27 cellular contexts compared by ENCODE assay signal in the genomic region with DNA sequence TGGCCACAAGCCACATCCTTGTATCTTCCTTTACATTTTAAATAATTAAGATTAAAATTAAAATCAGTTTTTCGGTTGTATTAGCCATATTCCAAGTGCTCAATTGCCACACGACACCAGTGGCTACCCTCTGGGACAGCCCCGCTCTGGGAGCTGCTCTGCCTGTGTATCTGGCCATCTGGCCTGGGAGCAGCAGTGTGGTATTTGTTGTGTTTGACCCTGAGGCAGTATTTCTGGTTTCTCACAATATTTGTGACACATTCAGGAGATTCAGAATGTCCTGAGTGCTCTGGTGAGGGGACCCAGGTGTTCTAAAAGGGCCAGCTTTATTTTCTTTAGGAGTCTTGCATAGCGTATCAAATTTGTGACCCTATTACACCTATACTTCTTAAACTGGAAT.
"Had no signal": no experiment of that assay in that cellular context is flagged by ENCODE, and none has a peak within 500 bp of the region (broad histone marks: within the 10 kb centered on the region; RNA-seq: fewer than 3 reads in every experiment).

No MANE protein-coding gene starts in this region.

- H3K4me3 ChIP-seq: stomach, suprapubic skin, testis, thoracic aorta, thyroid gland, tibial artery, tibial nerve, transverse colon, upper lobe of left lung, upper lobe of right lung, uterus, vagina had no signal

- H3K27me3 Mint-ChIP-seq: stimulated activated memory B cell treated with anti-CD40 and anti-IgM and Interleukin-4, amounts not matched to agents 10 μg/mL and 1 μg/mL and 100 μg/mL, for 72 hours; stimulated activated naive B cell treated with anti-CD40 and anti-IgM and Interleukin-4, amounts not matched to agents 10 μg/mL and 1 μg/mL and 100 μg/mL, for 72 hours; stimulated activated naive CD8-positive, alpha-beta T cell treated with anti-CD3 and anti-CD28 coated beads, Interleukin-15, Interleukin-2, amounts not matched to agents 100 ng/mL and 50 ng/mL, for 24 hours; type B pancreatic cell had no signal

- H3K4me1 ChIP-seq: stomach, suprapubic skin, testis, thyroid gland, tibial artery, tibial nerve, transverse colon, upper lobe of left lung, upper lobe of right lung, uterus, vagina had no signal

- ATAC-seq: stimulated activated effector memory CD8-positive, alpha-beta T cell treated with anti-CD3 and anti-CD28 coated beads, Interleukin-12 subunit alpha, Interleukin-12 subunit beta, amount 100 ng/mL, for 72 hours; stimulated activated memory B cell treated with anti-CD40 and anti-IgM and Interleukin-4, amounts not matched to agents 10 μg/mL and 1 μg/mL and 100 μg/mL, for 72 hours; stimulated activated naive B cell treated with anti-CD40 and anti-IgM and Interleukin-4, amounts not matched to agents 10 μg/mL and 1 μg/mL and 100 μg/mL, for 72 hours; stimulated activated naive CD8-positive, alpha-beta T cell treated with anti-CD3 and anti-CD28 coated beads, Interleukin-15, Interleukin-2, amounts not matched to agents 100 U/mL and 50 U/mL, for 24 hours; upper lobe of right lung had no signal

- H3K27ac ChIP-seq: stomach, suprapubic skin, testis, thoracic aorta, thyroid gland, tibial artery, tibial nerve, transverse colon, upper lobe of left lung, upper lobe of right lung, uterus, vagina had no signal

- H3K27me3 ChIP-seq: stomach, suprapubic skin, testis, thyroid gland, tibial artery, tibial nerve, transverse colon, upper lobe of left lung, upper lobe of right lung, uterus, vagina had no signal

- H3K4me3 Mint-ChIP-seq: stimulated activated effector memory CD8-positive, alpha-beta T cell treated with anti-CD3 and anti-CD28 coated beads, Interleukin-12 subunit alpha, Interleukin-12 subunit beta, amount 100 ng/mL, for 72 hours; stimulated activated memory B cell treated with anti-CD40 and anti-IgM and Interleukin-4, amounts not matched to agents 10 μg/mL and 1 μg/mL and 100 μg/mL, for 72 hours; stimulated activated naive B cell treated with anti-CD40 and anti-IgM and Interleukin-4, amounts not matched to agents 10 μg/mL and 1 μg/mL and 100 μg/mL, for 72 hours; stimulated activated naive CD8-positive, alpha-beta T cell treated with anti-CD3 and anti-CD28 coated beads, Interleukin-15, Interleukin-2, amounts not matched to agents 100 ng/mL and 50 ng/mL, for 24 hours; type B pancreatic cell had no signal

- H3K36me3 Mint-ChIP-seq: stimulated activated effector memory CD8-positive, alpha-beta T cell treated with anti-CD3 and anti-CD28 coated beads, Interleukin-12 subunit alpha, Interleukin-12 subunit beta, amount 100 ng/mL, for 72 hours; type B pancreatic cell had no signal

- H3K4me1 Mint-ChIP-seq: stimulated activated effector memory CD8-positive, alpha-beta T cell treated with anti-CD3 and anti-CD28 coated beads, Interleukin-12 subunit alpha, Interleukin-12 subunit beta, amount 100 ng/mL, for 72 hours; stimulated activated memory B cell treated with anti-CD40 and anti-IgM and Interleukin-4, amounts not matched to agents 10 μg/mL and 1 μg/mL and 100 μg/mL, for 72 hours; stimulated activated naive B cell treated with anti-CD40 and anti-IgM and Interleukin-4, amounts not matched to agents 10 μg/mL and 1 μg/mL and 100 μg/mL, for 72 hours had no signal

- H3K9me3 ChIP-seq: suprapubic skin, testis, thoracic aorta, thyroid gland, tibial artery, tibial nerve, transverse colon, upper lobe of left lung, upper lobe of right lung, uterus, vagina had no signal

- H3K36me3 ChIP-seq: stomach, suprapubic skin, thoracic aorta, thyroid gland, tibial artery, tibial nerve, transverse colon, upper lobe of left lung, upper lobe of right lung, uterus, vagina had no signal

- DNase-seq: stimulated activated CD4-positive, alpha-beta T cell treated with anti-CD3 and anti-CD28 coated beads, Interleukin-2, amount 100 ng/mL, for 24 hours; stimulated activated CD4-positive, alpha-beta T cell treated with anti-CD3 and anti-CD28 coated beads, Interleukin-2, amount 100 ng/mL, for 48 hours; stimulated activated CD4-positive, alpha-beta T cell treated with anti-CD3 and anti-CD28 coated beads, Interleukin-4, amount 100 ng/mL, for 1 hour; stimulated activated CD4-positive, alpha-beta T cell treated with anti-CD3 and anti-CD28 coated beads, Interleukin-4, amount 100 ng/mL, for 24 hours; stimulated activated CD4-positive, alpha-beta T cell treated with anti-CD3 and anti-CD28 coated beads, Interleukin-4, amount 100 ng/mL, for 4 hours; stimulated activated CD8-positive, alpha-beta memory T cell treated with anti-CD3 and anti-CD28 coated beads, Interleukin-4, amount 100 ng/mL, for 48 hours; stimulated activated naive B cell treated with anti-CD40 and anti-IgM and Interleukin-4, amounts not matched to agents 10 μg/mL and 1 μg/mL and 100 μg/mL, for 72 hours; stimulated activated naive CD4-positive, alpha-beta T cell; stimulated activated naive CD4-positive, alpha-beta T cell treated with Interleukin-2 at 50 U/mL for 16 hours; stimulated activated naive CD8-positive, alpha-beta T cell treated with anti-CD3 and anti-CD28 coated beads, Interleukin-15, Interleukin-2, amounts not matched to agents 100 U/mL and 50 U/mL, for 24 hours; stomach; substantia nigra; testis; thyroid gland; tibial artery; transverse colon; upper lobe of right lung; uterus had no signal

- H3K27ac Mint-ChIP-seq: stimulated activated effector memory CD8-positive, alpha-beta T cell treated with anti-CD3 and anti-CD28 coated beads, Interleukin-12 subunit alpha, Interleukin-12 subunit beta, amount 100 ng/mL, for 72 hours; stimulated activated memory B cell treated with anti-CD40 and anti-IgM and Interleukin-4, amounts not matched to agents 10 μg/mL and 1 μg/mL and 100 μg/mL, for 72 hours; stimulated activated naive B cell treated with anti-CD40 and anti-IgM and Interleukin-4, amounts not matched to agents 10 μg/mL and 1 μg/mL and 100 μg/mL, for 72 hours; stimulated activated naive CD8-positive, alpha-beta T cell treated with anti-CD3 and anti-CD28 coated beads, Interleukin-15, Interleukin-2, amounts not matched to agents 100 ng/mL and 50 ng/mL, for 24 hours; type B pancreatic cell had no signal
